Comparison of ENCODE assay signal across 7 cellular contexts in genomic region chrX:57908972-57909594, GRCh38. TPM values are rescaled to one million over a fixed set of nuclear protein-coding genes. Genes with fewer than 3 reads are reported as not detected.
DNase-seq lines count a peak whose midpoint lies in the region; ATAC-seq, FAIRE-seq and TF ChIP-seq lines count a peak whose summit lies in the region.
"Not testable (repeated sequence)": the region's sequence is repeated elsewhere in the genome, so short reads cannot be mapped to it uniquely, and the experiment has no call there.

No MANE protein-coding gene starts in this region.

- not testable (repeated sequence) for H3K9me3 Mint-ChIP-seq in T-helper 2 cell treated with Interferon-gamma antibody and Interleukin-4, amounts not matched to agents 5 μg/mL and 100 μg/mL, for 36 hours

- H3K27me3 ChIP-seq in GM12878 (replicated peaks in 1 of 2; ENCODE audit: control insufficient read depth in 2 of 2, insufficient read depth in 2 of 2, low read length in 1 of 2); esophagus squamous epithelium; right lobe of liver: not testable (repeated sequence)

- not testable (repeated sequence) for H4K20me1 ChIP-seq in GM12878 (ENCODE audit: control insufficient read depth, insufficient read depth)

- not testable (repeated sequence) for H3K27ac ChIP-seq in GM12878 (ENCODE audit: control insufficient read depth, insufficient read depth)
- H3K27ac ChIP-seq in esophagus squamous epithelium (peak overlapping the region; percentile 83 to 91 (median 88)), right lobe of liver (peak overlapping the region; percentile 73 to 77 (median 76)), skin epidermis (peak overlapping the region in 18 of 21 experiments; percentile 72 to 95 (median 90))

- peak overlapping the region; percentile 36 for H3K4me3 Mint-ChIP-seq in T-helper 2 cell treated with Interferon-gamma antibody and Interleukin-4, amounts not matched to agents 5 μg/mL and 100 μg/mL, for 36 hours

- ATAC-seq in GM12878, right lobe of liver: not testable (repeated sequence)

- not testable (repeated sequence) for TF ChIP-seq RAD21 in GM12878 (IDR thresholded peaks at IDR 0.05; ENCODE audit: insufficient read depth, low read depth, low read length)

- not testable (repeated sequence) for H3K9ac ChIP-seq in GM12878 (ENCODE audit: control insufficient read depth, insufficient read depth, low read length)

- intact Hi-C loops in GM12878 (cut with micrococcal nuclease; ENCODE audit: unreplicated experiment); esophagus squamous epithelium (cut with DNase I); right lobe of liver (cut with DNase I): not testable (repeated sequence)

- FAIRE-seq in GM12892 (lab: Jason Lieb, UNC), result peak; percentile 36
- not testable (repeated sequence) for FAIRE-seq in GM12878 (lab: Jason Lieb, UNC)

- H2AFZ ChIP-seq in GM12878 (ENCODE audit: control insufficient read depth, low read depth, low read length), result not testable (repeated sequence)

- not testable (repeated sequence) for H3K4me1 ChIP-seq in GM12878 (ENCODE audit: control insufficient read depth, insufficient read depth, low read length); right lobe of liver
- H3K4me1 ChIP-seq in esophagus squamous epithelium, result peaks cover 0 to 30% (median 0%) of the 10 kb centered on the region in 3 donors

- TF ChIP-seq CTCF in GM12878 (IDR thresholded peaks at IDR 0.05 in 2 of 3, conservative IDR thresholded peaks at IDR 0.05 in 1 of 3; ENCODE audit: control insufficient read depth in 2 of 3, extremely low read depth in 1 of 3, insufficient read depth in 1 of 3, low read depth in 3 of 3, low read length in 3 of 3); esophagus squamous epithelium (IDR thresholded peaks at IDR 0.05); right lobe of liver (IDR thresholded peaks at IDR 0.05): not testable (repeated sequence)

- CTCF ChIA-PET in GM12878 (lab: Yijun Ruan, JAX), result not testable (repeated sequence)

- in situ Hi-C loops in GM12878 (cut with MboI), result loop anchor here (25.0 kb wide), 3 partner anchors 922 to 1347 kb away; partner anchors contain the start of genes SPIN3 and UBQLN2

- SMC1A ChIA-PET in GM12878 (lab: Charles Lee; ENCODE audit: uncharacterized antibody, unreplicated experiment), result not testable (repeated sequence)

- not testable (repeated sequence) for TF ChIP-seq POLR2A in GM12892 (IDR thresholded peaks at IDR 0.05; ENCODE audit: low read depth, low read length); GM12878 (IDR thresholded peaks at IDR 0.05; ENCODE audit: low read depth, low read length); esophagus squamous epithelium (IDR thresholded peaks at IDR 0.05); right lobe of liver (IDR thresholded peaks at IDR 0.05)

- H3K4me1 Mint-ChIP-seq in T-helper 2 cell treated with Interferon-gamma antibody and Interleukin-4, amounts not matched to agents 5 μg/mL and 100 μg/mL, for 36 hours (ENCODE audit: low read depth), result peaks cover 32% of the 10 kb centered on the region

- 74% methylated on average over 28 of the region's 28 CpGs for WGBS in GM12878 (ENCODE audit: insufficient coverage, insufficient replicate concordance, low lambda C conversion rate, missing lambda C conversion rate)
- WGBS in esophagus squamous epithelium, 2 donors, result 70 to 71% methylated on average over 9 to 13 of the region's 28 CpGs
- WGBS in right lobe of liver (ENCODE audit: insufficient coverage, low coverage, low lambda C conversion rate, missing lambda C conversion rate), result 59% methylated on average over 10 of the region's 28 CpGs

- not testable (repeated sequence) for H3K4me2 ChIP-seq in GM12878 (ENCODE audit: control insufficient read depth, insufficient read depth)

- not testable (repeated sequence) for H3K9me3 ChIP-seq in GM12878 (replicated peaks; ENCODE audit: control insufficient read depth, insufficient read depth, low read length); esophagus squamous epithelium; right lobe of liver

- not testable (repeated sequence) for H3K79me2 ChIP-seq in GM12878 (ENCODE audit: control insufficient read depth, insufficient read depth, low read length)

- H3K4me3 ChIP-seq in GM12878, result not testable (repeated sequence)
- H3K4me3 ChIP-seq in esophagus squamous epithelium (peak overlapping the region; percentile 46 to 69 (median 50)), right lobe of liver (peak overlapping the region; percentile 36 to 57 (median 51)), skin epidermis (peak overlapping the region; percentile 33 to 56 (median 47))

- POLR2A ChIA-PET in GM12878 (lab: Charles Lee), result not testable (repeated sequence)

- not testable (repeated sequence) for BruUV-seq in GM12878 (replicated peaks; lab: Mats Ljungman, UMichigan)

- peak overlapping the region; percentile 52 for H3K27ac Mint-ChIP-seq in T-helper 2 cell treated with Interferon-gamma antibody and Interleukin-4, amounts not matched to agents 5 μg/mL and 100 μg/mL, for 36 hours

- not testable (repeated sequence) for H3K27me3 Mint-ChIP-seq in T-helper 2 cell treated with Interferon-gamma antibody and Interleukin-4, amounts not matched to agents 5 μg/mL and 100 μg/mL, for 36 hours (ENCODE audit: low read depth)

- TF ChIP-seq EP300 in GM12878 (IDR thresholded peaks at IDR 0.05; ENCODE audit: borderline replicate concordance in 1 of 2, control insufficient read depth in 1 of 2, low read depth in 2 of 2, low read length in 2 of 2), result not testable (repeated sequence)

- peaks cover 12% of the 10 kb centered on the region for H3K36me3 Mint-ChIP-seq in T-helper 2 cell treated with Interferon-gamma antibody and Interleukin-4, amounts not matched to agents 5 μg/mL and 100 μg/mL, for 36 hours (ENCODE audit: low read depth)

- H3K36me3 ChIP-seq in GM12878 (ENCODE audit: control insufficient read depth in 2 of 2, insufficient read depth in 2 of 2, low read length in 1 of 2); esophagus squamous epithelium; right lobe of liver: not testable (repeated sequence)

- DNase-seq in GM12892 (ENCODE audit: insufficient read length); T-helper 2 cell treated with Interferon-gamma antibody and Interleukin-4, amounts not matched to agents 5 μg/mL and 100 μg/mL, for 36 hours (ENCODE audit: low spot score); GM12878 (ENCODE audit: low read depth, low spot score); esophagus squamous epithelium (lab: John Stamatoyannopoulos, UW); right lobe of liver: not testable (repeated sequence)
- peak; percentile 36 for DNase-seq in NCI-H1105 (lab: John Stamatoyannopoulos, UW)

- RAD21 ChIA-PET in GM12878 (lab: Charles Lee; ENCODE audit: unreplicated experiment), result not testable (repeated sequence)

TF ChIP-seq in GM12878, 131 proteins besides CTCF, POLR2A, EP300 and RAD21:
- TF ChIP-seq MLLT1 (IDR thresholded peaks at IDR 0.05), result 0 out of 2 replicates have a peak, but pooled peaks have one; percentile 21

RNA-seq across cellular contexts. Expression of gene ZXDA, which starts 1.2 kb away (rescaled TPM):
- 0.91 TPM for polyA plus RNA-seq in GM12892 (2012; ENCODE audit: missing spikeins)
- 4.4 and 4.5 TPM in 2 replicates for total RNA-seq in GM12878 (2013; cell fraction: nucleolus; rRNA removed)
- total RNA-seq in GM12878 (2014; rRNA removed), result 2.8 and 2.9 TPM in 2 replicates
- total RNA-seq in GM12878 (2014; rRNA removed; fragmentation: Illumina TruSeq; extraction: Trizol), result 1.7 and 2.1 TPM in 2 replicates
- total RNA-seq in GM12878 (2021), result 2.2 and 2.5 TPM in 2 replicates
- polyA plus RNA-seq in GM12878 (2011; ENCODE audit: low read depth), result 0.88 TPM
- polyA plus RNA-seq in GM12878 (2011; rRNA removed), result 0.33 and 0.46 TPM in 2 replicates
- polyA plus RNA-seq in GM12878 (2011; cell fraction: cytosol; rRNA removed), result 0.40 and 0.42 TPM in 2 replicates
- polyA plus RNA-seq in GM12878 (2011; cell fraction: nucleus; rRNA removed), result 0.42 and 0.45 TPM in 2 replicates
- 0.97 and 1.5 TPM in 2 replicates for polyA plus RNA-seq in GM12878 (2012)
- polyA plus RNA-seq in GM12878 (2014; fragmentation: Illumina TruSeq; extraction: Trizol), result 1.3 and 1.7 TPM in 2 replicates
- polyA plus RNA-seq in GM12878 (2014; fragmentation: Nextera tagmentation; extraction: Ambion mirVana), result under 1 TPM; 0.10 to 0.13 TPM
- 0.88 and 1.3 TPM in 2 replicates for polyA plus RNA-seq in GM12878 (2014; rRNA removed)
- under 1 TPM; 0.69 to 0.72 TPM for polyA plus RNA-seq in GM12878 (2016; fragmentation: Nextera tagmentation; extraction: Ambion mirVana)
- 0.80 and 1.2 TPM in 2 replicates for polyA minus RNA-seq in GM12878 (2011; rRNA and poly(A)+ RNA removed)
- polyA minus RNA-seq in GM12878 (2011; cell fraction: cytosol; rRNA and poly(A)+ RNA removed), result 0.80 and 1.0 TPM in 2 replicates
- polyA minus RNA-seq in GM12878 (2011; cell fraction: nucleus; rRNA and poly(A)+ RNA removed), result 1.5 and 2.3 TPM in 2 replicates
- total RNA-seq in esophagus squamous epithelium, result 1 to 10 TPM; 1.3 to 6.1 (median 1.4) TPM
- 1 to 10 TPM; 1.3 to 2.2 (median 1.7) TPM for total RNA-seq in right lobe of liver
